Comparison of ENCODE assay signal across 23 cellular contexts in the genomic region with DNA sequence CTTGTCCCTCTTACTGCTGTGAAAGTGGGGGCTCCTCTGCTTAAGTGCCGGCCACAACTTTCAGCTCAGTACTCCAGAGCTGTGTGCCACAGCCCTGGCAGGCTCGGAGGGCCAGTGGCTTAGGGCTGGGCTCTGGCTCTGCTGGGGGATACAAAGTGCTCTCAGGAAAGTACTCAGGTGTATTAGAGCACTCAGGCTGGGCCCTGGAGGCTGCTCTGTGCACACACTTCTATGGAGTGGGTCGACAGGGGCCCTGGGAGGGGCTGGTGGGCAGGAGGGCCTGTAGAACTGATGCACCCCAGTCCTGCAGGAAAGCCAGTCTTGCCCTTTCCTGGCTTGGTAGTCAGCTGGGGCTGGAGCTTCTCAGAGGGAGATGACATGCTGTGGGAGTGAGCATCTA.
"Had no signal": no experiment of that assay in that cellular context is flagged by ENCODE, and none has a peak within 500 bp of the region (broad histone marks: within the 10 kb centered on the region; RNA-seq: fewer than 3 reads in every experiment).

No MANE protein-coding gene starts in this region.

- H3K36me3 ChIP-seq: esophagus squamous epithelium, gastroesophageal sphincter, lower lobe of right lung, neutrophil, right lobe of liver, suprapubic skin, thyroid gland, uterus had no signal

- H3K4me3 Mint-ChIP-seq: memory B cell, nephron, type B pancreatic cell had no signal

- DNase-seq: effector memory CD4-positive, alpha-beta T cell; esophagus squamous epithelium; foreskin fibroblast; glutamatergic neuron; islet precursor cell; lower lobe of right lung; midbrain; psoas muscle; retina; right lobe of liver; stimulated activated CD4-positive, alpha-beta T cell treated with anti-CD3 and anti-CD28 coated beads, Interleukin-15, amount 100 ng/mL, for 24 hours; stimulated activated CD4-positive, alpha-beta T cell treated with anti-CD3 and anti-CD28 coated beads, Interleukin-1b, Interleukin-23, amount 100 ng/mL, for 48 hours; stimulated activated CD4-positive, alpha-beta T cell treated with anti-CD3 and anti-CD28 coated beads, Interleukin-4, amount 100 ng/mL, for 4 hours; stimulated activated naive CD4-positive, alpha-beta T cell treated with Interleukin-2 at 50 U/mL for 16 hours; thyroid gland; uterus had no signal

- H3K4me3 ChIP-seq: coronary artery, esophagus squamous epithelium, gastroesophageal sphincter, lower lobe of right lung, psoas muscle, right lobe of liver, suprapubic skin, thyroid gland, uterus had no signal

- H3K27me3 ChIP-seq: esophagus squamous epithelium, gastroesophageal sphincter, neutrophil, right lobe of liver, suprapubic skin, thyroid gland, uterus had no signal

- H3K9me3 ChIP-seq: lower lobe of right lung, neutrophil, right lobe of liver, thyroid gland had no signal

- H3K27ac Mint-ChIP-seq: memory B cell, nephron, type B pancreatic cell had no signal

- H3K4me1 ChIP-seq: esophagus squamous epithelium, gastroesophageal sphincter, lower lobe of right lung, psoas muscle, right lobe of liver, suprapubic skin, thyroid gland, uterus had no signal

- ATAC-seq: gastroesophageal sphincter, psoas muscle had no signal

- H3K4me1 Mint-ChIP-seq: memory B cell, nephron had no signal

- H3K27me3 Mint-ChIP-seq: memory B cell, type B pancreatic cell had no signal

- H3K27ac ChIP-seq: coronary artery, esophagus squamous epithelium, gastroesophageal sphincter, lower lobe of right lung, neutrophil, psoas muscle, right lobe of liver, suprapubic skin, thyroid gland, uterus had no signal
